Comparison of ENCODE assay signal across 30 cellular contexts in the genomic region with DNA sequence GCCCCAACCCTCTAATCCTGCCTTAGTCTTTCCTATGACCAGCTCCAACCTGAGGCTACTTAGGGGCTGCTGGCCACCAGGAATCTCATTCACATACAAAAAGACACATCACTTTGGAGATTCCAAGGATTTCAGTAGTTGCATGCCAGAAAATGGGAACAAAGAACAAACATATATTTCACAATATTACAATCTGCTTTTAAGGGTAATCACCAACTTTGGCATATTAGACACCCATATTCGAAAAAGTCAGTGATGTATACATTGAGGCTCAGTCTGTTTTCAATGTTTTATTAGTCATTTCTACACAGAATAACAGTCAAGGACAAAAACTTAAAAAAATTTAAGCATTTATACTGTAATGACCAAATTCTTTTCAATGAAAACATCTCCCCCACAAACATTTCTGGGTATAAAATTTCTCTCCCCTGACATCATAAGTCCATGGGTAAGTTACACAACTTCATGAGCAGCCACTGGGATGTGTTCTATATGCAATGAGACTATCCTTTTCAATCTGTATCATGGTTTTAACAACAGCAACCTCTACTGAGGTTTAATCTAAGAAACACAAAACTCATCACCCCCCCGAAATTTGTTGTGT.
DNase-seq lines count a peak whose midpoint lies in the region; TF ChIP-seq lines count a peak whose summit lies in the region.
"Had no signal": no experiment of that assay in that cellular context is flagged by ENCODE, and none has a peak within 500 bp of the region (broad histone marks: within the 10 kb centered on the region; RNA-seq: fewer than 3 reads in every experiment).

No MANE protein-coding gene starts in this region.

- no peaks in the 10 kb centered on the region for H3K36me3 ChIP-seq in MM.1S (replicated peaks; ENCODE audit: insufficient read depth, low read length)
- H3K36me3 ChIP-seq: ascending aorta, left ventricle myocardium inferior, Peyer's patch, right atrium auricular region, SJCRH30, stomach, upper lobe of left lung had no signal

- no peak overlapping the region for H4K5ac ChIP-seq in H9 (ENCODE audit: insufficient read length, low read depth, low read length)

- no peak overlapping the region for H3K14ac ChIP-seq in H9 (ENCODE audit: insufficient read depth, low read length)

- DNase-seq in AG08396 (ENCODE audit: low spot score) (peak; percentile 11), H9 (no peak), choroid plexus epithelial cell (ENCODE audit: low read depth) (peak; percentile 23), kidney glomerular epithelial cell (lab: John Stamatoyannopoulos, UW) (peak; percentile 6), G401 (ENCODE audit: low spot score) (no peak), HUDEP-2 (lab: John Stamatoyannopoulos, UW; ENCODE audit: unreplicated experiment in 76 of 76) (no peak), MM.1S (no peak)
- DNase-seq in activated CD4-positive, alpha-beta T cell treated with anti-CD3 and anti-CD28 coated beads, Interleukin-2, amount 50 U/mL, for 4 hours, result no peak
- DNase-seq: activated CD4-positive, alpha-beta T cell treated with anti-CD3 and anti-CD28 coated beads for 48 hours; activated naive CD4-positive, alpha-beta T cell treated with anti-CD3 and anti-CD28 coated beads, Interleukin-2, amount 50 U/mL, for 16 hours; activated T-cell treated with anti-CD3 and anti-CD28 coated beads, Interleukin-2, amount 50 U/mL, for 72 hours; CD8-positive, alpha-beta T cell; DMS53; effector CD8-positive, alpha-beta T cell; head of caudate nucleus; left ventricle myocardium inferior; midbrain; NCI-H1105; NCI-H2029 treated with DMSO at 0.1 percent for 48 hours; NCI-H446; NK-92 treated with Interleukin-12 subunit alpha and Interleukin-12 subunit beta, amount 100 ng/mL, for 24 hours; Peyer's patch; SJCRH30; stimulated activated CD4-positive, alpha-beta T cell treated with anti-CD3 and anti-CD28 coated beads, Interleukin-15, amount 100 ng/mL, for 24 hours; stomach; upper lobe of left lung had no signal

- WGBS in H9 (ENCODE audit: extremely low coverage, insufficient read length, low lambda C conversion rate), result no CpG with 5 or more reads among the region's 2 CpGs

- peak overlapping the region in 2 of 3 experiments; percentile 11 to 31; a peak in 2 of 7 replicates for H3K27ac Mint-ChIP-seq in H9
- H3K27ac Mint-ChIP-seq: activated T-cell treated with anti-CD3 and anti-CD28 coated beads, Interleukin-2, amount 50 U/mL, for 72 hours; CD8-positive, alpha-beta T cell; natural killer cell treated with Interleukin-12 subunit alpha and Interleukin-12 subunit beta and Interleukin-15 and Interleukin-18, amount 100 ng/mL, for 72 hours; T-helper 1 cell treated with Interleukin-12 subunit alpha and Interleukin-12 subunit beta and Interleukin-4 antibody, amounts not matched to agents 30 μg/mL and 1 μg/mL, for 36 hours had no signal

- no peak overlapping the region for H3K18ac ChIP-seq in H9 (ENCODE audit: insufficient read length, low read depth, low read length)

- H3K56ac ChIP-seq in H9 (ENCODE audit: insufficient read length, low read depth, low read length), result no peak overlapping the region

- no peaks in the 10 kb centered on the region for H3K27me3 Mint-ChIP-seq in H9 (ENCODE audit: low read depth)

- TF ChIP-seq CTCF in H9 (conservative IDR thresholded peaks at IDR 0.05) (no peak), choroid plexus epithelial cell (conservative IDR thresholded peaks at IDR 0.05; ENCODE audit: low read depth, low read length) (no peak), MM.1S (IDR thresholded peaks at IDR 0.05; ENCODE audit: low read length) (no peak)

- no peak overlapping the region for H3K4me3 Mint-ChIP-seq in H9
- H3K4me3 Mint-ChIP-seq: activated T-cell treated with anti-CD3 and anti-CD28 coated beads, Interleukin-2, amount 50 U/mL, for 72 hours; CD8-positive, alpha-beta T cell; natural killer cell treated with Interleukin-12 subunit alpha and Interleukin-12 subunit beta and Interleukin-15 and Interleukin-18, amount 100 ng/mL, for 72 hours; T-helper 1 cell treated with Interleukin-12 subunit alpha and Interleukin-12 subunit beta and Interleukin-4 antibody, amounts not matched to agents 30 μg/mL and 1 μg/mL, for 36 hours had no signal

- no peak overlapping the region for H2BK20ac ChIP-seq in H9 (ENCODE audit: low read depth, low read length, poor library complexity, severe bottlenecking)

- no peak overlapping the region for H3K4me2 ChIP-seq in H9 (ENCODE audit: insufficient read depth, insufficient read length, low read length)
- H3K4me2 ChIP-seq in MM.1S (ENCODE audit: low read depth, low read length), result no peak overlapping the region

- H3K4me1 ChIP-seq in H9 (ENCODE audit: insufficient read depth, low read length) (peaks cover 5% of the 10 kb centered on the region), MM.1S (ENCODE audit: low read length) (no peaks in the 10 kb centered on the region)
- H3K4me1 ChIP-seq: ascending aorta, left ventricle myocardium inferior, right atrium auricular region, SJCRH30, upper lobe of left lung had no signal

- no peaks in the 10 kb centered on the region for H3K79me1 ChIP-seq in H9 (ENCODE audit: insufficient read depth, low read depth, low read length, poor library complexity, severe bottlenecking)

- no peak overlapping the region for H2BK120ac ChIP-seq in H9 (ENCODE audit: low read depth, low read length, poor library complexity, severe bottlenecking)

- no peaks in the 10 kb centered on the region for H3F3A ChIP-seq in MM.1S (ENCODE audit: insufficient read depth, low read length)

- no peak overlapping the region for H2BK12ac ChIP-seq in H9 (ENCODE audit: insufficient read length, low read depth, low read length)

- H3K36me3 Mint-ChIP-seq in H9 (ENCODE audit: insufficient read depth in 1 of 3, low read depth in 3 of 3), result peaks cover 3 to 12% (median 4%) of the 10 kb centered on the region in 3 experiments; a peak in 6 of 7 replicates
- H3K36me3 Mint-ChIP-seq: CD8-positive, alpha-beta T cell; natural killer cell treated with Interleukin-12 subunit alpha and Interleukin-12 subunit beta and Interleukin-15 and Interleukin-18, amount 100 ng/mL, for 72 hours had no signal

- H3K4me1 Mint-ChIP-seq in H9, result peaks cover 40 to 43% of the 10 kb centered on the region in 2 experiments

- H3K79me2 ChIP-seq in H9 (ENCODE audit: insufficient read depth, low read length) (no peaks in the 10 kb centered on the region; the same call in 1 of the 2 replicates), MM.1S (ENCODE audit: low read length) (no peaks in the 10 kb centered on the region)

- H2BK5ac ChIP-seq in H9 (ENCODE audit: insufficient read length, low read length), result no peak overlapping the region

- no peaks in the 10 kb centered on the region for H3K9me2 ChIP-seq in MM.1S (replicated peaks; ENCODE audit: insufficient read depth, low read length)

- H3T11ph ChIP-seq in H9 (ENCODE audit: low read length), result no peak overlapping the region

- no peak overlapping the region for H3K27ac ChIP-seq in H9 (ENCODE audit: insufficient read length, low read depth, low read length)
- no peak overlapping the region for H3K27ac ChIP-seq in MM.1S (ENCODE audit: low read length)
- H3K27ac ChIP-seq: ascending aorta, left ventricle myocardium inferior, Peyer's patch, right atrium auricular region, SJCRH30, stomach, upper lobe of left lung had no signal

- no peak overlapping the region for H4K8ac ChIP-seq in H9 (replicated peaks; ENCODE audit: insufficient read length, low read depth, low read length)

- H3K9ac ChIP-seq in H9 (ENCODE audit: extremely low read depth, insufficient read length, low read length), result no peak overlapping the region
- no peak overlapping the region for H3K9ac ChIP-seq in MM.1S (ENCODE audit: low read length)

- H4K91ac ChIP-seq in H9 (ENCODE audit: insufficient read length, low read depth, low read length), result no peak overlapping the region

- H3K23me2 ChIP-seq in H9 (ENCODE audit: insufficient read length, low read depth, low read length, poor library complexity, severe bottlenecking), result no peaks in the 10 kb centered on the region

- no peak overlapping the region for H3K4me3 ChIP-seq in choroid plexus epithelial cell (ENCODE audit: low read depth, low read length)
- H3K4me3 ChIP-seq in MM.1S (ENCODE audit: low read length), result no peak overlapping the region
- H3K4me3 ChIP-seq: ascending aorta, left ventricle myocardium inferior, Peyer's patch, right atrium auricular region, SJCRH30, stomach, upper lobe of left lung had no signal

- in situ Hi-C loops in G401 (cut with HindIII; ENCODE audit: low sequenced_read_pairs), result no loop called here

- H3K4ac ChIP-seq in H9 (ENCODE audit: low read depth, low read length), result no peak overlapping the region

- H4K20me1 ChIP-seq in H9 (ENCODE audit: control insufficient read depth, insufficient read depth, insufficient read length) (no peaks in the 10 kb centered on the region), MM.1S (ENCODE audit: insufficient read depth, low read length) (no peaks in the 10 kb centered on the region)

- H2AFZ ChIP-seq in H9 (ENCODE audit: low read length), result no peak overlapping the region
- H2AFZ ChIP-seq in MM.1S (ENCODE audit: low read length), result no peak overlapping the region

- no peak overlapping the region for H2AK5ac ChIP-seq in H9 (ENCODE audit: insufficient read length, low read length)

- H3K9me3 ChIP-seq in H9 (ENCODE audit: control insufficient read depth, low read depth, low read length) (no peaks in the 10 kb centered on the region), MM.1S (replicated peaks; ENCODE audit: insufficient read depth, low read length) (no peaks in the 10 kb centered on the region)
- H3K9me3 ChIP-seq: Peyer's patch, SJCRH30 had no signal

- no peak overlapping the region for H3K23ac ChIP-seq in H9 (ENCODE audit: insufficient read length, low read depth, low read length)

- no peak overlapping the region for H2BK15ac ChIP-seq in H9 (ENCODE audit: low read depth, low read length)

- peaks cover 8% of the 10 kb centered on the region in 2 experiments; a peak in 4 of 5 replicates for H3K9me3 Mint-ChIP-seq in H9
- H3K9me3 Mint-ChIP-seq: activated T-cell treated with anti-CD3 and anti-CD28 coated beads, Interleukin-2, amount 50 U/mL, for 72 hours; CD8-positive, alpha-beta T cell; natural killer cell treated with Interleukin-12 subunit alpha and Interleukin-12 subunit beta and Interleukin-15 and Interleukin-18, amount 100 ng/mL, for 72 hours; T-helper 1 cell treated with Interleukin-12 subunit alpha and Interleukin-12 subunit beta and Interleukin-4 antibody, amounts not matched to agents 30 μg/mL and 1 μg/mL, for 36 hours had no signal

- H3K27me3 ChIP-seq in H9 (ENCODE audit: insufficient read depth, low read length) (no peaks in the 10 kb centered on the region), MM.1S (replicated peaks; ENCODE audit: insufficient read depth, low read length) (no peaks in the 10 kb centered on the region)
- H3K27me3 ChIP-seq: ascending aorta, Peyer's patch, right atrium auricular region, SJCRH30, stomach, upper lobe of left lung had no signal

Comparison
In these comparisons a context has a peak if more than half of its experiments do, and no peak if none do; other contexts are left out.
1. DNase-seq: peak in AG08396 (single experiment), choroid plexus epithelial cell (single experiment) and kidney glomerular epithelial cell (single experiment); none in H9 (single experiment), G401 (single experiment), HUDEP-2 (0 of 76), MM.1S (single experiment) and activated CD4-positive, alpha-beta T cell treated with anti-CD3 and anti-CD28 coated beads, Interleukin-2, amount 50 U/mL, for 4 hours (0 of 2).